ENCODE assay signal across 1 cellular context in the genomic region with DNA sequence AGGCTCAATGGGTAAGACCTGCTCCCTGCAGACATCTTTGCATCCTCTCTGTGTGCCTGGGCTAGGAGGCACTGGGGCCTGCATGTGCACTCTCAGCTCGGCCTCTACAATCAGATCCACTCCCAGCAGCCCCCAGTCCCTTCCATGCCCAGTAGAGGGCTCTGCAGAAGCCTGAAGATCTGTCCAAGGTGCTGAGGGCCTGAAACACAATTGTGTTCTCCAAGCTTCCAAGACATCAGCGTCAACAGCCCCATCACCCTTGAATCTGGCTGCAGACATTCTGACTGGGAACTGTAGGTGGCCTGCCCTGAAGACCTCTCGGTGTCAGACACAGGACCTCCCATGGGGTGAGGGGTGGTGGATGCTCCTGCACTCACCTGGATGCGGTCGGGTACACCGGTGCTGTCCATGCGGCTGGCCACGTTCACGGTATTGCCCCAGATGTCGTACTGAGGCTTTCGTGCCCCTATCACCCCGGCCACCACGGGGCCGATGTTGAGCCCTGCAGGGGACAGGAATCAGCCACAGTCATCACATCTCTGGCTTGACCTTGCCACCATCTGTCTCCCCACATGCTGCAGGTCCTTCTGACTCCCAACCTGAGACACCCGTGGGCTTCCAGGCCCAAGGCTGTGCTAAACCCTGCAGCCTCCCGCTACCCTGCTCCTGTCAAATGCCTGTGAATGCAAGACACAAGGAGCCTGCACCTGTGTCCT.
TF ChIP-seq lines count a peak whose summit lies in the region.

No MANE protein-coding gene starts in this region.

TF ChIP-seq in HepG2, 621 proteins besides CTCF, POLR2A, EP300 and RAD21 (continued from another document and continues in another):
- 0 out of 2 replicates have a peak, but pooled peaks have one; percentile 46 for TF ChIP-seq MAZ (IDR thresholded peaks at IDR 0.05; ENCODE audit: borderline replicate concordance, low read depth, low read length)
- TF ChIP-seq MAZ (CRISPR knock-in tag; IDR thresholded peaks at IDR 0.05; ENCODE audit: low read depth): no peak
- TF ChIP-seq HDAC6 (IDR thresholded peaks at IDR 0.05; ENCODE audit: low read depth, low read length): no peak
- TF ChIP-seq ZNF33A (CRISPR knock-in tag; IDR thresholded peaks at IDR 0.05; ENCODE audit: borderline replicate concordance): no peak
- TF ChIP-seq, protein P1, sequence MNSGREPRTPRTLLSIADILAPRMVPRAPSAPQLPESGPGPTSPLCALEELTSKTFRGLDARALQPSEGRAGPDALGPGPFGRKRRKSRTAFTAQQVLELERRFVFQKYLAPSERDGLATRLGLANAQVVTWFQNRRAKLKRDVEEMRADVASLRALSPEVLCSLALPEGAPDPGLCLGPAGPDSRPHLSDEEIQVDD (CRISPR knock-in tag; IDR thresholded peaks at IDR 0.05; ENCODE audit: borderline replicate concordance): no peak
- TF ChIP-seq SPEN (CRISPR knock-in tag; IDR thresholded peaks at IDR 0.05; ENCODE audit: low read depth): peak; percentile 61; the same call in 1 of the 2 replicates
- TF ChIP-seq ZBTB38 (CRISPR knock-in tag; IDR thresholded peaks at IDR 0.05): 0 out of 2 replicates have a peak, but pooled peaks have one; percentile 38
- TF ChIP-seq SNAPC2 (CRISPR knock-in tag; IDR thresholded peaks at IDR 0.05): no peak
- no peak for TF ChIP-seq ZNF577 (CRISPR knock-in tag; IDR thresholded peaks at IDR 0.05; ENCODE audit: borderline replicate concordance, low read depth)
- 0 out of 2 replicates have a peak, but pooled peaks have one; percentile 67 for TF ChIP-seq ZNF235 (CRISPR knock-in tag; IDR thresholded peaks at IDR 0.05; ENCODE audit: borderline replicate concordance)
- peak; percentile 76; the same call in 1 of the 2 replicates for TF ChIP-seq ZNF205 (CRISPR knock-in tag; IDR thresholded peaks at IDR 0.05)
- peak; percentile 22; the same call in 1 of the 2 replicates for TF ChIP-seq RFX3 (CRISPR knock-in tag; IDR thresholded peaks at IDR 0.05)
- TF ChIP-seq ZBTB7B (CRISPR knock-in tag; IDR thresholded peaks at IDR 0.05): peak; percentile 71
- TF ChIP-seq NFIC (IDR thresholded peaks at IDR 0.05; ENCODE audit: low read length): no peak
- TF ChIP-seq SAFB2 (CRISPR knock-in tag; IDR thresholded peaks at IDR 0.05; ENCODE audit: borderline replicate concordance, low read depth): no peak
- TF ChIP-seq, protein P2, sequence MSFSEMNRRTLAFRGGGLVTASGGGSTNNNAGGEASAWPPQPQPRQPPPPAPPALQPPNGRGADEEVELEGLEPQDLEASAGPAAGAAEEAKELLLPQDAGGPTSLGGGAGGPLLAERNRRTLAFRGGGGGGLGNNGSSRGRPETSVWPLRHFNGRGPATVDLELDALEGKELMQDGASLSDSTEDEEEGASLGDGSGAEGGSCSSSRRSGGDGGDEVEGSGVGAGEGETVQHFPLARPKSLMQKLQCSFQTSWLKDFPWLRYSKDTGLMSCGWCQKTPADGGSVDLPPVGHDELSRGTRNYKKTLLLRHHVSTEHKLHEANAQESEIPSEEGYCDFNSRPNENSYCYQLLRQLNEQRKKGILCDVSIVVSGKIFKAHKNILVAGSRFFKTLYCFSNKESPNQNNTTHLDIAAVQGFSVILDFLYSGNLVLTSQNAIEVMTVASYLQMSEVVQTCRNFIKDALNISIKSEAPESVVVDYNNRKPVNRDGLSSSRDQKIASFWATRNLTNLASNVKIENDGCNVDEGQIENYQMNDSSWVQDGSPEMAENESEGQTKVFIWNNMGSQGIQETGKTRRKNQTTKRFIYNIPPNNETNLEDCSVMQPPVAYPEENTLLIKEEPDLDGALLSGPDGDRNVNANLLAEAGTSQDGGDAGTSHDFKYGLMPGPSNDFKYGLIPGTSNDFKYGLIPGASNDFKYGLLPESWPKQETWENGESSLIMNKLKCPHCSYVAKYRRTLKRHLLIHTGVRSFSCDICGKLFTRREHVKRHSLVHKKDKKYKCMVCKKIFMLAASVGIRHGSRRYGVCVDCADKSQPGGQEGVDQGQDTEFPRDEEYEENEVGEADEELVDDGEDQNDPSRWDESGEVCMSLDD (CRISPR knock-in tag; IDR thresholded peaks at IDR 0.05; ENCODE audit: borderline replicate concordance): no peak
- peak; percentile 83; the same call in 1 of the 2 replicates for TF ChIP-seq ZFP90 (CRISPR knock-in tag; IDR thresholded peaks at IDR 0.05; ENCODE audit: borderline replicate concordance)
- TF ChIP-seq ZNF383 (CRISPR knock-in tag; IDR thresholded peaks at IDR 0.05; ENCODE audit: borderline replicate concordance): no peak
- TF ChIP-seq ZNF672 (CRISPR knock-in tag; IDR thresholded peaks at IDR 0.05): no peak
- no peak for TF ChIP-seq NCOA5 (CRISPR knock-in tag; IDR thresholded peaks at IDR 0.05)
- peak; percentile 94 for TF ChIP-seq ZNF331 (CRISPR knock-in tag; IDR thresholded peaks at IDR 0.05)
- no peak for TF ChIP-seq ZNF615 (CRISPR knock-in tag; IDR thresholded peaks at IDR 0.05; ENCODE audit: borderline replicate concordance)
- no peak for TF ChIP-seq TRIM24 (CRISPR knock-in tag; IDR thresholded peaks at IDR 0.05)
- TF ChIP-seq, protein P3, sequence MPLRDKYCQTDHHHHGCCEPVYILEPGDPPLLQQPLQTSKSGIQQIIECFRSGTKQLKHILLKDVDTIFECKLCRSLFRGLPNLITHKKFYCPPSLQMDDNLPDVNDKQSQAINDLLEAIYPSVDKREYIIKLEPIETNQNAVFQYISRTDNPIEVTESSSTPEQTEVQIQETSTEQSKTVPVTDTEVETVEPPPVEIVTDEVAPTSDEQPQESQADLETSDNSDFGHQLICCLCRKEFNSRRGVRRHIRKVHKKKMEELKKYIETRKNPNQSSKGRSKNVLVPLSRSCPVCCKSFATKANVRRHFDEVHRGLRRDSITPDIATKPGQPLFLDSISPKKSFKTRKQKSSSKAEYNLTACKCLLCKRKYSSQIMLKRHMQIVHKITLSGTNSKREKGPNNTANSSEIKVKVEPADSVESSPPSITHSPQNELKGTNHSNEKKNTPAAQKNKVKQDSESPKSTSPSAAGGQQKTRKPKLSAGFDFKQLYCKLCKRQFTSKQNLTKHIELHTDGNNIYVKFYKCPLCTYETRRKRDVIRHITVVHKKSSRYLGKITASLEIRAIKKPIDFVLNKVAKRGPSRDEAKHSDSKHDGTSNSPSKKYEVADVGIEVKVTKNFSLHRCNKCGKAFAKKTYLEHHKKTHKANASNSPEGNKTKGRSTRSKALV (CRISPR knock-in tag; IDR thresholded peaks at IDR 0.05): no peak
- TF ChIP-seq, protein P4, sequence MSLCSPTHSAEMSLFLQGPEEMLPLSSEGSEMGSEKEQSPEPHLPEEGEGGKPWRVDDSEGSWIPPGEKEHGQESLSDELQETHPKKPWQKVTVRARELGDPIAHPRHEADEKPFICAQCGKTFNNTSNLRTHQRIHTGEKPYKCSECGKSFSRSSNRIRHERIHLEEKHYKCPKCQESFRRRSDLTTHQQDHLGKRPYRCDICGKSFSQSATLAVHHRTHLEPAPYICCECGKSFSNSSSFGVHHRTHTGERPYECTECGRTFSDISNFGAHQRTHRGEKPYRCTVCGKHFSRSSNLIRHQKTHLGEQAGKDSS (CRISPR knock-in tag; IDR thresholded peaks at IDR 0.05; ENCODE audit: borderline replicate concordance, low read depth): 0 out of 2 replicates have a peak, but pooled peaks have one; percentile 35
- TF ChIP-seq GATAD1 (CRISPR knock-in tag; IDR thresholded peaks at IDR 0.05): 0 out of 2 replicates have a peak, but pooled peaks have one; percentile 48
- TF ChIP-seq MEIS2 (CRISPR knock-in tag; IDR thresholded peaks at IDR 0.05): peak; percentile 80
- no peak for TF ChIP-seq FOSL2 (CRISPR knock-in tag; IDR thresholded peaks at IDR 0.05)
- 0 out of 2 replicates have a peak, but pooled peaks have one; percentile 67 for TF ChIP-seq ZNF83 (CRISPR knock-in tag; IDR thresholded peaks at IDR 0.05; ENCODE audit: borderline replicate concordance)
- TF ChIP-seq SP140L (CRISPR knock-in tag; IDR thresholded peaks at IDR 0.05; ENCODE audit: borderline replicate concordance): peak; percentile 96; the same call in 1 of the 2 replicates
- peak; percentile 95 for TF ChIP-seq KDM4B (CRISPR knock-in tag; IDR thresholded peaks at IDR 0.05)
- TF ChIP-seq, protein P5, sequence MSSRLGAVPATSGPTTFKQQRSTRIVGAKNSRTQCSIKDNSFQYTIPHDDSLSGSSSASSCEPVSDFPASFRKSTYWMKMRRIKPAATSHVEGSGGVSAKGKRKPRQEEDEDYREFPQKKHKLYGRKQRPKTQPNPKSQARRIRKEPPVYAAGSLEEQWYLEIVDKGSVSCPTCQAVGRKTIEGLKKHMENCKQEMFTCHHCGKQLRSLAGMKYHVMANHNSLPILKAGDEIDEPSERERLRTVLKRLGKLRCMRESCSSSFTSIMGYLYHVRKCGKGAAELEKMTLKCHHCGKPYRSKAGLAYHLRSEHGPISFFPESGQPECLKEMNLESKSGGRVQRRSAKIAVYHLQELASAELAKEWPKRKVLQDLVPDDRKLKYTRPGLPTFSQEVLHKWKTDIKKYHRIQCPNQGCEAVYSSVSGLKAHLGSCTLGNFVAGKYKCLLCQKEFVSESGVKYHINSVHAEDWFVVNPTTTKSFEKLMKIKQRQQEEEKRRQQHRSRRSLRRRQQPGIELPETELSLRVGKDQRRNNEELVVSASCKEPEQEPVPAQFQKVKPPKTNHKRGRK (CRISPR knock-in tag; IDR thresholded peaks at IDR 0.05): no peak
- TF ChIP-seq, protein P6, sequence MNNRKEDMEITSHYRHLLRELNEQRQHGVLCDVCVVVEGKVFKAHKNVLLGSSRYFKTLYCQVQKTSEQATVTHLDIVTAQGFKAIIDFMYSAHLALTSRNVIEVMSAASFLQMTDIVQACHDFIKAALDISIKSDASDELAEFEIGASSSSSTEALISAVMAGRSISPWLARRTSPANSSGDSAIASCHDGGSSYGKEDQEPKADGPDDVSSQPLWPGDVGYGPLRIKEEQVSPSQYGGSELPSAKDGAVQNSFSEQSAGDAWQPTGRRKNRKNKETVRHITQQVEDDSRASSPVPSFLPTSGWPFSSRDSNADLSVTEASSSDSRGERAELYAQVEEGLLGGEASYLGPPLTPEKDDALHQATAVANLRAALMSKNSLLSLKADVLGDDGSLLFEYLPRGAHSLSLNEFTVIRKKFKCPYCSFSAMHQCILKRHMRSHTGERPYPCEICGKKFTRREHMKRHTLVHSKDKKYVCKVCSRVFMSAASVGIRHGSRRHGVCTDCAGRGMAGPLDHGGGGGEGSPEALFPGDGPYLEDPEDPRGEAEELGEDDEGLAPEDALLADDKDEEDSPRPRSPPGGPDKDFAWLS (CRISPR knock-in tag; IDR thresholded peaks at IDR 0.05; ENCODE audit: borderline replicate concordance): no peak
- TF ChIP-seq, protein P7, sequence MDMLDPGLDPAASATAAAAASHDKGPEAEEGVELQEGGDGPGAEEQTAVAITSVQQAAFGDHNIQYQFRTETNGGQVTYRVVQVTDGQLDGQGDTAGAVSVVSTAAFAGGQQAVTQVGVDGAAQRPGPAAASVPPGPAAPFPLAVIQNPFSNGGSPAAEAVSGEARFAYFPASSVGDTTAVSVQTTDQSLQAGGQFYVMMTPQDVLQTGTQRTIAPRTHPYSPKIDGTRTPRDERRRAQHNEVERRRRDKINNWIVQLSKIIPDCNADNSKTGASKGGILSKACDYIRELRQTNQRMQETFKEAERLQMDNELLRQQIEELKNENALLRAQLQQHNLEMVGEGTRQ (IDR thresholded peaks at IDR 0.05; ENCODE audit: low read depth, low read length): no peak
- TF ChIP-seq, protein P7 (CRISPR knock-in tag; IDR thresholded peaks at IDR 0.05; ENCODE audit: borderline replicate concordance): no peak
- TF ChIP-seq, protein P8, sequence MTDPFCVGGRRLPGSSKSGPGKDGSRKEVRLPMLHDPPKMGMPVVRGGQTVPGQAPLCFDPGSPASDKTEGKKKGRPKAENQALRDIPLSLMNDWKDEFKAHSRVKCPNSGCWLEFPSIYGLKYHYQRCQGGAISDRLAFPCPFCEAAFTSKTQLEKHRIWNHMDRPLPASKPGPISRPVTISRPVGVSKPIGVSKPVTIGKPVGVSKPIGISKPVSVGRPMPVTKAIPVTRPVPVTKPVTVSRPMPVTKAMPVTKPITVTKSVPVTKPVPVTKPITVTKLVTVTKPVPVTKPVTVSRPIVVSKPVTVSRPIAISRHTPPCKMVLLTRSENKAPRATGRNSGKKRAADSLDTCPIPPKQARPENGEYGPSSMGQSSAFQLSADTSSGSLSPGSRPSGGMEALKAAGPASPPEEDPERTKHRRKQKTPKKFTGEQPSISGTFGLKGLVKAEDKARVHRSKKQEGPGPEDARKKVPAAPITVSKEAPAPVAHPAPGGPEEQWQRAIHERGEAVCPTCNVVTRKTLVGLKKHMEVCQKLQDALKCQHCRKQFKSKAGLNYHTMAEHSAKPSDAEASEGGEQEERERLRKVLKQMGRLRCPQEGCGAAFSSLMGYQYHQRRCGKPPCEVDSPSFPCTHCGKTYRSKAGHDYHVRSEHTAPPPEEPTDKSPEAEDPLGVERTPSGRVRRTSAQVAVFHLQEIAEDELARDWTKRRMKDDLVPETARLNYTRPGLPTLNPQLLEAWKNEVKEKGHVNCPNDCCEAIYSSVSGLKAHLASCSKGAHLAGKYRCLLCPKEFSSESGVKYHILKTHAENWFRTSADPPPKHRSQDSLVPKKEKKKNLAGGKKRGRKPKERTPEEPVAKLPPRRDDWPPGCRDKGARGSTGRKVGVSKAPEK (CRISPR knock-in tag; IDR thresholded peaks at IDR 0.05; ENCODE audit: borderline replicate concordance): no peak
- 0 out of 2 replicates have a peak, but pooled peaks have one; percentile 56 for TF ChIP-seq ZNF543 (CRISPR knock-in tag; IDR thresholded peaks at IDR 0.05)
- no peak for TF ChIP-seq HNRNPH1 (optimal IDR thresholded peaks at IDR 0.05; ENCODE audit: low read depth, low read length)
- TF ChIP-seq NFRKB (IDR thresholded peaks at IDR 0.05): no peak
- no peak for TF ChIP-seq TOPORS (CRISPR knock-in tag; IDR thresholded peaks at IDR 0.05)
- peak; percentile 65; the same call in 1 of the 2 replicates for TF ChIP-seq ZNF326 (CRISPR knock-in tag; IDR thresholded peaks at IDR 0.05; ENCODE audit: borderline replicate concordance)
- peak; percentile 81 for TF ChIP-seq ZMAT3 (CRISPR knock-in tag; conservative IDR thresholded peaks at IDR 0.05)
- TF ChIP-seq JUNB (CRISPR knock-in tag; IDR thresholded peaks at IDR 0.05; ENCODE audit: borderline replicate concordance): no peak
- TF ChIP-seq ZNF761 (CRISPR knock-in tag; conservative IDR thresholded peaks at IDR 0.05): 0 out of 2 replicates have a peak, but pooled peaks have one; percentile 58
- TF ChIP-seq BHLHE40 (IDR thresholded peaks at IDR 0.05; ENCODE audit: low read length): no peak
- no peak for TF ChIP-seq ZNF292 (CRISPR knock-in tag; IDR thresholded peaks at IDR 0.05; ENCODE audit: borderline replicate concordance, low read depth)
- TF ChIP-seq, protein P9, sequence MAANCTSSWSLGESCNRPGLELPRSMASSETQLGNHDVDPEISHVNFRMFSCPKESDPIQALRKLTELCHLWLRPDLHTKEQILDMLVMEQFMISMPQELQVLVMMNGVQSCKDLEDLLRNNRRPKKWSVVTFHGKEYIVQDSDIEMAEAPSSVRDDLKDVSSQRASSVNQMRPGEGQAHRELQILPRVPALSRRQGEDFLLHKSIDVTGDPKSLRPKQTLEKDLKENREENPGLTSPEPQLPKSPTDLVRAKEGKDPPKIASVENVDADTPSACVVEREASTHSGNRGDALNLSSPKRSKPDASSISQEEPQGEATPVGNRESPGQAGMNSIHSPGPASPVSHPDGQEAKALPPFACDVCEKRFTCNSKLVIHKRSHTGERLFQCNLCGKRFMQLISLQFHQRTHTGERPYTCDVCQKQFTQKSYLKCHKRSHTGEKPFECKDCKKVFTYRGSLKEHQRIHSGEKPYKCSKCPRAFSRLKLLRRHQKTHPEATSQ (CRISPR knock-in tag; IDR thresholded peaks at IDR 0.05; ENCODE audit: borderline replicate concordance): peak; percentile 89; the same call in 1 of the 2 replicates
